Comparison of ENCODE assay signal across 31 cellular contexts in genomic region chr2:112603731-112604130, GRCh38.
"Had no signal": no experiment of that assay in that cellular context is flagged by ENCODE, and none has a peak within 500 bp of the region (broad histone marks: within the 10 kb centered on the region; RNA-seq: fewer than 3 reads in every experiment).

No MANE protein-coding gene starts in this region.

- H3K36me3 Mint-ChIP-seq: activated CD8-positive, alpha-beta memory T cell treated with anti-CD3 and anti-CD28 coated beads, Interleukin-2, amount 10 ng/mL, durations not matched to agents 7 days and 5 days; activated naive CD8-positive, alpha-beta T cell had no signal

- ATAC-seq: activated CD8-positive, alpha-beta memory T cell treated with anti-CD3 and anti-CD28 coated beads, Interleukin-2, amount 10 ng/mL, durations not matched to agents 7 days and 5 days; activated CD8-positive, alpha-beta T cell treated with anti-CD3 and anti-CD28 coated beads for 36 hours; activated T-cell treated with anti-CD3 and anti-CD28 coated beads, Interleukin-2, amount 50 U/mL, for 4 hours; esophagus mucosa had no signal

- H3K27me3 ChIP-seq: ascending aorta, breast epithelium, cardiac muscle cell, colonic mucosa, dorsolateral prefrontal cortex had no signal

- H3K9me3 ChIP-seq: ascending aorta, breast epithelium, colonic mucosa had no signal

- H3K9me3 Mint-ChIP-seq: activated CD8-positive, alpha-beta T cell treated with anti-CD3 and anti-CD28 coated beads for 36 hours; activated T-cell treated with anti-CD3 and anti-CD28 coated beads, Interleukin-2, amount 50 U/mL, for 4 hours; activated T-helper 1 cell treated with anti-CD3 and anti-CD28 coated beads, Interleukin-12 subunit alpha, Interleukin-12 subunit beta, Interleukin-2, Interleukin-4 antibody, amounts not matched to agents 30 ng/mL and 10 ng/mL and 1 ng/mL, durations not matched to agents 14 hours and 24 hours and 36 hours; activated T-helper 2 cell treated with anti-CD3 and anti-CD28 coated beads, Interferon-gamma antibody, Interleukin-2, Interleukin-4, amounts not matched to agents 10 μg/mL and 5 μg/mL and 100 μg/mL, durations not matched to agents 14 hours and 24 hours and 36 hours; dendritic cell treated with granulocyte-macrophage colony-stimulating factor and Interleukin-4, amounts not matched to agents 40 ng/mL and 50 ng/mL, for 4 days; endodermal cell had no signal

- H3K27ac Mint-ChIP-seq: activated CD8-positive, alpha-beta memory T cell treated with anti-CD3 and anti-CD28 coated beads, Interleukin-2, amount 10 ng/mL, durations not matched to agents 7 days and 5 days; activated CD8-positive, alpha-beta T cell treated with anti-CD3 and anti-CD28 coated beads for 36 hours; activated naive CD8-positive, alpha-beta T cell; activated T-helper 1 cell treated with anti-CD3 and anti-CD28 coated beads, Interleukin-12 subunit alpha, Interleukin-12 subunit beta, Interleukin-2, Interleukin-4 antibody, amounts not matched to agents 30 ng/mL and 10 ng/mL and 1 ng/mL, durations not matched to agents 14 hours and 24 hours and 36 hours; activated T-helper 2 cell treated with anti-CD3 and anti-CD28 coated beads, Interferon-gamma antibody, Interleukin-2, Interleukin-4, amounts not matched to agents 10 μg/mL and 5 μg/mL and 100 μg/mL, durations not matched to agents 14 hours and 24 hours and 36 hours; brain; dendritic cell treated with granulocyte-macrophage colony-stimulating factor and Interleukin-4, amounts not matched to agents 40 ng/mL and 50 ng/mL, for 4 days; endodermal cell had no signal

- H3K4me3 Mint-ChIP-seq: activated CD8-positive, alpha-beta memory T cell treated with anti-CD3 and anti-CD28 coated beads, Interleukin-2, amount 10 ng/mL, durations not matched to agents 7 days and 5 days; activated CD8-positive, alpha-beta T cell treated with anti-CD3 and anti-CD28 coated beads for 36 hours; activated naive CD8-positive, alpha-beta T cell; activated T-cell treated with anti-CD3 and anti-CD28 coated beads, Interleukin-2, amount 50 U/mL, for 4 hours; activated T-helper 1 cell treated with anti-CD3 and anti-CD28 coated beads, Interleukin-12 subunit alpha, Interleukin-12 subunit beta, Interleukin-2, Interleukin-4 antibody, amounts not matched to agents 30 ng/mL and 10 ng/mL and 1 ng/mL, durations not matched to agents 14 hours and 24 hours and 36 hours; brain; dendritic cell treated with granulocyte-macrophage colony-stimulating factor and Interleukin-4, amounts not matched to agents 40 ng/mL and 50 ng/mL, for 4 days; endodermal cell had no signal

- DNase-seq: activated CD4-positive, alpha-beta T cell treated with anti-CD3 and anti-CD28 coated beads for 4 hours; activated CD4-positive, alpha-beta T cell treated with anti-CD3 and anti-CD28 coated beads, Interleukin-2, amount 50 U/mL, for 1 hour; activated CD4-positive, alpha-beta T cell treated with anti-CD3 and anti-CD28 coated beads, Interleukin-2, amount 50 U/mL, for 48 hours; activated CD4-positive, CD25-positive, alpha-beta regulatory T cell; activated CD4-positive, CD25-positive, alpha-beta regulatory T cell treated with anti-CD3 and anti-CD28 coated beads, Interleukin-2, amount 50 U/mL, for 72 hours; activated CD8-positive, alpha-beta memory T cell treated with anti-CD3 and anti-CD28 coated beads, Interleukin-2, amount 10 ng/mL, durations not matched to agents 7 days and 5 days; activated CD8-positive, alpha-beta memory T cell treated with anti-CD3 and anti-CD28 coated beads, Interleukin-2, amount 50 U/mL, for 48 hours; activated CD8-positive, alpha-beta T cell treated with anti-CD3 and anti-CD28 coated beads for 36 hours; activated gamma-delta T cell treated with Interleukin-2 at 50 U/mL for 16 hours; activated naive CD4-positive, alpha-beta T cell treated with anti-CD3 and anti-CD28 coated beads, Interleukin-2, amount 50 U/mL, for 16 hours; activated naive CD4-positive, alpha-beta T cell treated with Interleukin-2 at 50 U/mL for 16 hours; activated T-cell treated with anti-CD3 and anti-CD28 coated beads for 4 hours; activated T-cell treated with anti-CD3 and anti-CD28 coated beads, Interleukin-2, amount 50 U/mL, for 4 hours; central memory CD4-positive, alpha-beta T cell; cerebellar nuclear complex; colonic mucosa; dorsolateral prefrontal cortex; effector memory CD4-positive, alpha-beta T cell; foreskin fibroblast; head of caudate nucleus; T-helper 2 cell had no signal

- H3K27ac ChIP-seq: ascending aorta, breast epithelium, cardiac muscle cell, colonic mucosa, dorsolateral prefrontal cortex had no signal

- H3K27me3 Mint-ChIP-seq: activated CD8-positive, alpha-beta memory T cell treated with anti-CD3 and anti-CD28 coated beads, Interleukin-2, amount 10 ng/mL, durations not matched to agents 7 days and 5 days; activated CD8-positive, alpha-beta T cell treated with anti-CD3 and anti-CD28 coated beads for 36 hours; activated naive CD8-positive, alpha-beta T cell; brain; dendritic cell treated with granulocyte-macrophage colony-stimulating factor and Interleukin-4, amounts not matched to agents 40 ng/mL and 50 ng/mL, for 4 days had no signal

- H3K36me3 ChIP-seq: ascending aorta, breast epithelium, cardiac muscle cell, colonic mucosa had no signal

- H3K4me3 ChIP-seq: ascending aorta, breast epithelium, cardiac muscle cell, colonic mucosa, dorsolateral prefrontal cortex had no signal

- H3K4me1 ChIP-seq: ascending aorta, breast epithelium, colonic mucosa had no signal
